ENCODE assay signal across 20 cellular contexts in genomic region chr14:75558440-75558839, GRCh38. TPM values are rescaled to one million over a fixed set of nuclear protein-coding genes. Genes with fewer than 3 reads are reported as not detected.
DNase-seq lines count a peak whose midpoint lies in the region; TF ChIP-seq lines count a peak whose summit lies in the region.
"Had no signal": no experiment of that assay in that cellular context is flagged by ENCODE, and none has a peak within 500 bp of the region (broad histone marks: within the 10 kb centered on the region; RNA-seq: fewer than 3 reads in every experiment).

No MANE protein-coding gene starts in this region.

- H3K9me3 Mint-ChIP-seq in activated naive CD4-positive, alpha-beta T cell treated with anti-CD3 and anti-CD28 coated beads, Interleukin-2, amount 50 U/mL, for 24 hours = no peaks in the 10 kb centered on the region
- no peaks in the 10 kb centered on the region for H3K9me3 Mint-ChIP-seq in activated CD4-positive, alpha-beta memory T cell treated with anti-CD3 and anti-CD28 coated beads, Interleukin-2, amount 10 ng/mL, durations not matched to agents 7 days and 5 days
- peaks cover 11% of the 10 kb centered on the region for H3K9me3 Mint-ChIP-seq in type B pancreatic cell
- H3K9me3 Mint-ChIP-seq: CD8-positive, alpha-beta T cell had no signal

- in situ Hi-C loops in G401 (cut with HindIII; ENCODE audit: low sequenced_read_pairs) = no loop called here

- no peak for DNase-seq in activated naive CD4-positive, alpha-beta T cell (lab: John Stamatoyannopoulos, UW)
- peak; percentile 16 for DNase-seq in OCI-M1 (lab: John Stamatoyannopoulos, UW)
- no peak for DNase-seq in activated CD4-positive, alpha-beta memory T cell treated with anti-CD3 and anti-CD28 coated beads, Interleukin-2, amount 10 ng/mL, durations not matched to agents 7 days and 5 days
- DNase-seq in myocyte (ENCODE audit: low read depth) = peak; percentile 47
- no peak for DNase-seq in NCI-H524 treated with DMSO at 0.1 percent for 48 hours (lab: John Stamatoyannopoulos, UW)
- no peak for DNase-seq in G401 (ENCODE audit: low spot score)
- DNase-seq in type B pancreatic cell (ENCODE audit: extremely low spot score, unreplicated experiment) = no peak
- DNase-seq: BE2C; CD8-positive, alpha-beta T cell; DND-41; GF-D8; GM23248; NCI-H1048; NCI-H226; NCI-H69; Right ventricle myocardium superior had no signal

- TF ChIP-seq CTCF in type B pancreatic cell (conservative IDR thresholded peaks at IDR 0.05) = no peak

- peaks cover 44% of the 10 kb centered on the region for H3K4me1 Mint-ChIP-seq in activated naive CD4-positive, alpha-beta T cell treated with anti-CD3 and anti-CD28 coated beads, Interleukin-2, amount 50 U/mL, for 24 hours
- H3K4me1 Mint-ChIP-seq in activated CD4-positive, alpha-beta memory T cell treated with anti-CD3 and anti-CD28 coated beads, Interleukin-2, amount 10 ng/mL, durations not matched to agents 7 days and 5 days = peaks cover 67% of the 10 kb centered on the region
- H3K4me1 Mint-ChIP-seq in type B pancreatic cell (ENCODE audit: unreplicated experiment) = peaks cover 15% of the 10 kb centered on the region

- POLR2A ChIA-PET in activated CD4-positive, alpha-beta memory T cell treated with anti-CD3 and anti-CD28 coated beads, Interleukin-2, amount 10 ng/mL, durations not matched to agents 7 days and 5 days (lab: Charles Lee) = interaction anchor here (3.7 kb wide), 1 partner anchor 36 kb away, joined by 27 read pairs; the partner anchor contains the start of gene BATF

- H3K27ac Mint-ChIP-seq in activated naive CD4-positive, alpha-beta T cell treated with anti-CD3 and anti-CD28 coated beads, Interleukin-2, amount 50 U/mL, for 24 hours = peak overlapping the region; percentile 89
- H3K27ac Mint-ChIP-seq in activated CD4-positive, alpha-beta memory T cell treated with anti-CD3 and anti-CD28 coated beads, Interleukin-2, amount 10 ng/mL, durations not matched to agents 7 days and 5 days = peak overlapping the region; percentile 62
- H3K27ac Mint-ChIP-seq in type B pancreatic cell = no peak overlapping the region
- H3K27ac Mint-ChIP-seq: CD8-positive, alpha-beta T cell; IgD-negative memory B cell had no signal

- CTCF ChIA-PET in activated CD4-positive, alpha-beta memory T cell treated with anti-CD3 and anti-CD28 coated beads, Interleukin-2, amount 10 ng/mL, durations not matched to agents 7 days and 5 days (lab: Charles Lee) = no interaction called here

- H3K27me3 Mint-ChIP-seq in activated naive CD4-positive, alpha-beta T cell treated with anti-CD3 and anti-CD28 coated beads, Interleukin-2, amount 50 U/mL, for 24 hours = no peaks in the 10 kb centered on the region
- no peaks in the 10 kb centered on the region for H3K27me3 Mint-ChIP-seq in activated CD4-positive, alpha-beta memory T cell treated with anti-CD3 and anti-CD28 coated beads, Interleukin-2, amount 10 ng/mL, durations not matched to agents 7 days and 5 days
- peaks cover 4% of the 10 kb centered on the region for H3K27me3 Mint-ChIP-seq in type B pancreatic cell

- H3K4me3 Mint-ChIP-seq in activated naive CD4-positive, alpha-beta T cell treated with anti-CD3 and anti-CD28 coated beads, Interleukin-2, amount 50 U/mL, for 24 hours = no peak overlapping the region
- no peak overlapping the region for H3K4me3 Mint-ChIP-seq in activated CD4-positive, alpha-beta memory T cell treated with anti-CD3 and anti-CD28 coated beads, Interleukin-2, amount 10 ng/mL, durations not matched to agents 7 days and 5 days
- no peak overlapping the region for H3K4me3 Mint-ChIP-seq in type B pancreatic cell
- H3K4me3 Mint-ChIP-seq: CD8-positive, alpha-beta T cell; IgD-negative memory B cell had no signal

- H3K36me3 Mint-ChIP-seq in activated naive CD4-positive, alpha-beta T cell treated with anti-CD3 and anti-CD28 coated beads, Interleukin-2, amount 50 U/mL, for 24 hours = peaks cover 2% of the 10 kb centered on the region
- H3K36me3 Mint-ChIP-seq in activated CD4-positive, alpha-beta memory T cell treated with anti-CD3 and anti-CD28 coated beads, Interleukin-2, amount 10 ng/mL, durations not matched to agents 7 days and 5 days (ENCODE audit: low read depth) = peaks cover 13% of the 10 kb centered on the region
- H3K36me3 Mint-ChIP-seq in type B pancreatic cell = peaks cover 4% of the 10 kb centered on the region
- H3K36me3 Mint-ChIP-seq: CD8-positive, alpha-beta T cell; IgD-negative memory B cell had no signal

RNA-seq across cellular contexts. Expression of gene FLVCR2, which starts 20.0 kb away (rescaled TPM):
- total RNA-seq in activated CD4-positive, alpha-beta memory T cell treated with anti-CD3 and anti-CD28 coated beads, Interleukin-2, amount 10 ng/mL, durations not matched to agents 7 days and 5 days = 1 to 10 TPM; 1.3 to 3.0 TPM
- total RNA-seq in myocyte = 42.5 and 53.8 TPM in 2 replicates
- polyA plus RNA-seq in myocyte (2012) = 7.8 TPM
- 1.3 and 1.6 TPM in 2 replicates for total RNA-seq in G401 (2014; rRNA removed; shearing (Covaris generic))
- 5.6 and 11.8 TPM in 2 replicates for total RNA-seq in type B pancreatic cell (ENCODE audit: low replicate concordance)
- total RNA-seq: GM23248 had no signal

RNA-seq across cellular contexts. Expression of gene BATF, which starts 36.2 kb away (rescaled TPM):
- 10 to 100 TPM; 63.0 to 66.1 TPM for total RNA-seq in activated CD4-positive, alpha-beta memory T cell treated with anti-CD3 and anti-CD28 coated beads, Interleukin-2, amount 10 ng/mL, durations not matched to agents 7 days and 5 days
- total RNA-seq in myocyte (not detected in 2 replicates), type B pancreatic cell (ENCODE audit: low replicate concordance) (2.2 and 2.6 TPM in 2 replicates)
- polyA plus RNA-seq in myocyte (2012) = not detected
- total RNA-seq in G401 (2014; rRNA removed; shearing (Covaris generic)) = not detected in 2 replicates
- total RNA-seq: GM23248, HT1080 had no signal
- polyA plus RNA-seq: AG04450, GM23248 had no signal

Comparison
In these comparisons a context has a peak if more than half of its experiments do, and no peak if none do; other contexts are left out.
1. DNase-seq: peak in OCI-M1 (single experiment) and myocyte (single experiment); none in activated naive CD4-positive, alpha-beta T cell (0 of 4), activated CD4-positive, alpha-beta memory T cell treated with anti-CD3 and anti-CD28 coated beads, Interleukin-2, amount 10 ng/mL, durations not matched to agents 7 days and 5 days (single experiment), NCI-H524 treated with DMSO at 0.1 percent for 48 hours (single experiment), G401 (single experiment) and type B pancreatic cell (single experiment).
2. RNA of gene BATF, which starts 36.2 kb away (total RNA-seq): 63.0 to 66.1 TPM in activated CD4-positive, alpha-beta memory T cell treated with anti-CD3 and anti-CD28 coated beads, Interleukin-2, amount 10 ng/mL, durations not matched to agents 7 days and 5 days; 2.2 to 2.6 TPM in type B pancreatic cell, not detected in myocyte and not detected in G401; every median in the first group is over 10 times any median in the second.